17 cellular contexts compared by ENCODE assay signal in genomic region chr2:219174146-219174545, GRCh38. TPM values are rescaled to one million over a fixed set of nuclear protein-coding genes. Genes with fewer than 3 reads are reported as not detected.
DNase-seq lines count a peak whose midpoint lies in the region; ATAC-seq, FAIRE-seq and TF ChIP-seq lines count a peak whose summit lies in the region.
"Had no signal": no experiment of that assay in that cellular context is flagged by ENCODE, and none has a peak within 500 bp of the region (broad histone marks: within the 10 kb centered on the region; RNA-seq: fewer than 3 reads in every experiment).

No MANE protein-coding gene starts in this region.

- peaks cover 3% of the 10 kb centered on the region; the same call in 1 of the 2 replicates for H3K36me3 ChIP-seq in Loucy (ENCODE audit: insufficient read depth, low read length)
- H3K36me3 ChIP-seq in astrocyte (ENCODE audit: insufficient read depth, low read length) = peaks cover 4% of the 10 kb centered on the region

- H3K9me2 ChIP-seq in Loucy (replicated peaks; ENCODE audit: low read depth, low read length) = no peaks in the 10 kb centered on the region

- peaks cover 20% of the 10 kb centered on the region for H3K4me1 ChIP-seq in Loucy (ENCODE audit: insufficient read depth, low read length, poor library complexity, severe bottlenecking)
- H3K4me1 ChIP-seq in astrocyte (ENCODE audit: insufficient read depth, low read length) = peaks cover 23% of the 10 kb centered on the region

- H3K79me2 ChIP-seq in Loucy (ENCODE audit: insufficient read depth, low read length) (peaks cover 32% of the 10 kb centered on the region), astrocyte (ENCODE audit: insufficient read depth, low read length) (peaks cover 23% of the 10 kb centered on the region)

- no peaks in the 10 kb centered on the region for H3K27me3 Mint-ChIP-seq in T-helper 1 cell treated with Interleukin-12 subunit alpha and Interleukin-12 subunit beta and Interleukin-4 antibody, amounts not matched to agents 30 μg/mL and 1 μg/mL, for 36 hours (ENCODE audit: low read depth)
- H3K27me3 Mint-ChIP-seq in astrocyte (ENCODE audit: low read depth, unreplicated experiment) (no peaks in the 10 kb centered on the region), nephron (ENCODE audit: low read depth) (no peaks in the 10 kb centered on the region)
- H3K27me3 Mint-ChIP-seq: progenitor cell of endocrine pancreas had no signal

- ATAC-seq in GM21717 (IDR thresholded peaks at IDR 0.05; ENCODE audit: unreplicated experiment) = no peak
- ATAC-seq: HepG2 had no signal

- H3K9ac ChIP-seq in Loucy (ENCODE audit: low read depth, low read length, poor library complexity, severe bottlenecking) = peak overlapping the region; percentile 13
- H3K9ac ChIP-seq in astrocyte (ENCODE audit: low read length) = no peak overlapping the region

- no peak overlapping the region for H3K4me3 ChIP-seq in Loucy (ENCODE audit: low read length, poor library complexity, severe bottlenecking)
- no peak overlapping the region for H3K4me3 ChIP-seq in astrocyte (ENCODE audit: insufficient read depth, low read depth, low read length)

- no peak for DNase-seq in T-helper 1 cell
- no peak for DNase-seq in astrocyte (ENCODE audit: low read depth)
- DNase-seq in NK-92 treated with Interleukin-12 subunit alpha and Interleukin-12 subunit beta, amount 100 ng/mL, for 24 hours (lab: John Stamatoyannopoulos, UW) = no peak
- DNase-seq in nucleus accumbens (lab: John Stamatoyannopoulos, UW) = no peak
- DNase-seq: erythroblast, HCEC 1CT, kidney, substantia nigra had no signal

- H2AFZ ChIP-seq in Loucy (ENCODE audit: low read length) = no peak overlapping the region
- H2AFZ ChIP-seq in astrocyte (ENCODE audit: low read depth, low read length) = no peak overlapping the region

- peaks cover 32% of the 10 kb centered on the region for H3K4me1 Mint-ChIP-seq in T-helper 1 cell treated with Interleukin-12 subunit alpha and Interleukin-12 subunit beta and Interleukin-4 antibody, amounts not matched to agents 30 μg/mL and 1 μg/mL, for 36 hours (ENCODE audit: low read depth)
- H3K4me1 Mint-ChIP-seq in astrocyte (ENCODE audit: low read depth, unreplicated experiment) (peaks cover 19% of the 10 kb centered on the region), nephron (peaks cover 33% of the 10 kb centered on the region)

- no peak for FAIRE-seq in astrocyte (lab: Jason Lieb, UNC)
- FAIRE-seq: GM12891, HepG2, kidney had no signal

- peaks cover 9% of the 10 kb centered on the region; the same call in 1 of the 2 replicates for H3F3A ChIP-seq in Loucy (ENCODE audit: low read depth)

- H4K20me1 ChIP-seq in Loucy (ENCODE audit: insufficient read depth, low read length, poor library complexity, severe bottlenecking) = peaks cover 22% of the 10 kb centered on the region
- H4K20me1 ChIP-seq in astrocyte (ENCODE audit: insufficient read depth, low read length) = peaks cover 27% of the 10 kb centered on the region

- H3K27ac Mint-ChIP-seq in T-helper 1 cell treated with Interleukin-12 subunit alpha and Interleukin-12 subunit beta and Interleukin-4 antibody, amounts not matched to agents 30 μg/mL and 1 μg/mL, for 36 hours = peak overlapping the region; percentile 45
- H3K27ac Mint-ChIP-seq in astrocyte (ENCODE audit: unreplicated experiment) = no peak overlapping the region
- no peak overlapping the region for H3K27ac Mint-ChIP-seq in nephron
- H3K27ac Mint-ChIP-seq: progenitor cell of endocrine pancreas had no signal

- H3K27ac ChIP-seq in astrocyte (ENCODE audit: low read depth, low read length) = no peak overlapping the region
- H3K27ac ChIP-seq: 22Rv1 had no signal

- H3K4me2 ChIP-seq in Loucy (ENCODE audit: low read depth, low read length, poor library complexity, severe bottlenecking) = peak overlapping the region; percentile 92
- H3K4me2 ChIP-seq in astrocyte (ENCODE audit: low read length) = no peak overlapping the region

- peak overlapping the region; percentile 16 for H3K4me3 Mint-ChIP-seq in T-helper 1 cell treated with Interleukin-12 subunit alpha and Interleukin-12 subunit beta and Interleukin-4 antibody, amounts not matched to agents 30 μg/mL and 1 μg/mL, for 36 hours
- H3K4me3 Mint-ChIP-seq in astrocyte (ENCODE audit: unreplicated experiment) (peak overlapping the region; percentile 66), nephron (peak overlapping the region; percentile 65 to 81 (median 72))

- H3K36me3 Mint-ChIP-seq in T-helper 1 cell treated with Interleukin-12 subunit alpha and Interleukin-12 subunit beta and Interleukin-4 antibody, amounts not matched to agents 30 μg/mL and 1 μg/mL, for 36 hours (ENCODE audit: low read depth) = peaks cover 25% of the 10 kb centered on the region
- H3K36me3 Mint-ChIP-seq in astrocyte (ENCODE audit: low read depth, unreplicated experiment) (peaks cover 18% of the 10 kb centered on the region), nephron (ENCODE audit: low read depth) (peaks cover 26% of the 10 kb centered on the region)

- no peak for TF ChIP-seq CTCF in Loucy (conservative IDR thresholded peaks at IDR 0.05; ENCODE audit: low read length)
- no peak for TF ChIP-seq CTCF in astrocyte (IDR thresholded peaks at IDR 0.05; ENCODE audit: insufficient read depth, low read depth, low read length)
- no peak for TF ChIP-seq CTCF in nephron (IDR thresholded peaks at IDR 0.05; ENCODE audit: unreplicated experiment in 3 of 3)

- no peaks in the 10 kb centered on the region for H3K9me3 Mint-ChIP-seq in T-helper 1 cell treated with Interleukin-12 subunit alpha and Interleukin-12 subunit beta and Interleukin-4 antibody, amounts not matched to agents 30 μg/mL and 1 μg/mL, for 36 hours
- H3K9me3 Mint-ChIP-seq in astrocyte (ENCODE audit: unreplicated experiment) (peaks cover under 1% of the 10 kb centered on the region), nephron (no peaks in the 10 kb centered on the region)

- H3K27me3 ChIP-seq in Loucy (ENCODE audit: insufficient read depth, low read length, poor library complexity, severe bottlenecking) (no peaks in the 10 kb centered on the region), astrocyte (ENCODE audit: insufficient read depth, low read length) (no peaks in the 10 kb centered on the region)

- no peaks in the 10 kb centered on the region for H3K9me3 ChIP-seq in Loucy (ENCODE audit: insufficient read depth, low read depth, low read length)
- no peaks in the 10 kb centered on the region for H3K9me3 ChIP-seq in astrocyte (ENCODE audit: insufficient read depth, low read depth, low read length)

RNA-seq across cellular contexts. Expression of gene CNPPD1, which starts 2.6 kb away (rescaled TPM):
- 26.6 and 28.1 TPM in 2 replicates for total RNA-seq in astrocyte

RNA-seq across cellular contexts. Expression of gene RETREG2, which starts 3.9 kb away (rescaled TPM):
- total RNA-seq in astrocyte = 54.8 and 55.2 TPM in 2 replicates

RNA-seq across cellular contexts. Expression of gene SLC23A3, which starts 4.3 kb away (rescaled TPM):
- total RNA-seq in astrocyte = 1.2 and 1.5 TPM in 2 replicates
- total RNA-seq: G401 had no signal

RNA-seq across cellular contexts. Expression of gene NHEJ1, which starts 13.5 kb away (rescaled TPM):
- total RNA-seq in astrocyte = 10.8 and 11.4 TPM in 2 replicates

RNA-seq across cellular contexts. Expression of gene ZFAND2B, which starts 32.4 kb away (rescaled TPM):
- total RNA-seq in astrocyte = 20.7 and 24.0 TPM in 2 replicates

Comparison
In these comparisons a context has a peak if more than half of its experiments do, and no peak if none do; other contexts are left out.
1. H3K4me3 Mint-ChIP-seq: peak in every context shown above with its lines; median percentile 72 in nephron; 66 in astrocyte; 16 in T-helper 1 cell treated with Interleukin-12 subunit alpha and Interleukin-12 subunit beta and Interleukin-4 antibody, amounts not matched to agents 30 μg/mL and 1 μg/mL, for 36 hours.